ENCODE assay signal across 9 cellular contexts in genomic region chr1:39269349-39269748, GRCh38.
DNase-seq lines count a peak whose midpoint lies in the region; ATAC-seq and TF ChIP-seq lines count a peak whose summit lies in the region.
"Had no signal": no experiment of that assay in that cellular context is flagged by ENCODE, and none has a peak within 500 bp of the region (broad histone marks: within the 10 kb centered on the region; RNA-seq: fewer than 3 reads in every experiment).

No MANE protein-coding gene starts in this region.

- no peaks in the 10 kb centered on the region for H3K9me3 Mint-ChIP-seq in activated naive CD8-positive, alpha-beta T cell treated with anti-CD3 and anti-CD28 coated beads, Interleukin-2, amount 50 U/mL, for 24 hours

- H3K4me3 Mint-ChIP-seq in activated naive CD8-positive, alpha-beta T cell treated with anti-CD3 and anti-CD28 coated beads, Interleukin-2, amount 50 U/mL, for 24 hours = no peak overlapping the region

- H3K4me1 ChIP-seq in right atrium auricular region = peaks cover 0 to 54% of the 10 kb centered on the region in 2 donors
- peaks cover 53% of the 10 kb centered on the region for H3K4me1 ChIP-seq in mesodermal cell (ENCODE audit: control insufficient read depth, insufficient read depth, low read length, poor library complexity, severe bottlenecking)
- H3K4me1 ChIP-seq in uterus = peaks cover 0 to 20% of the 10 kb centered on the region in 2 donors

- no peak for TF ChIP-seq CTCF in right atrium auricular region (IDR thresholded peaks at IDR 0.05)
- no peak for TF ChIP-seq CTCF in uterus (IDR thresholded peaks at IDR 0.05)

- peaks cover 68% of the 10 kb centered on the region for H3K4me1 Mint-ChIP-seq in activated naive CD8-positive, alpha-beta T cell treated with anti-CD3 and anti-CD28 coated beads, Interleukin-2, amount 50 U/mL, for 24 hours

- no peaks in the 10 kb centered on the region for H3K36me3 ChIP-seq in right atrium auricular region
- peaks cover 38% of the 10 kb centered on the region for H3K36me3 ChIP-seq in mesodermal cell (ENCODE audit: control insufficient read depth, insufficient read depth, low read length)
- no peaks in the 10 kb centered on the region for H3K36me3 ChIP-seq in uterus

- intact Hi-C loops in Right ventricle myocardium inferior (cut with DNase I) = no loop called here
- intact Hi-C loops in uterus (cut with DNase I; ENCODE audit: low total_unique reads) = no loop called here

- no peak for DNase-seq in right atrium auricular region (ENCODE audit: low spot score)
- DNase-seq in Right ventricle myocardium inferior (ENCODE audit: missing footprints) = no peak
- no peak for DNase-seq in activated naive CD8-positive, alpha-beta T cell treated with anti-CD3 and anti-CD28 coated beads, Interleukin-2, amount 50 U/mL, for 24 hours
- no peak for DNase-seq in uterus
- no peak for DNase-seq in stimulated activated CD4-positive, alpha-beta T cell treated with anti-CD3 and anti-CD28 coated beads, Interleukin-15, amount 100 ng/mL, for 24 hours
- DNase-seq: left colon had no signal

- H3K9me3 ChIP-seq in right atrium auricular region (no peaks in the 10 kb centered on the region), mesodermal cell (ENCODE audit: control insufficient read depth, low read length) (no peaks in the 10 kb centered on the region), uterus (no peaks in the 10 kb centered on the region)

- WGBS in mesodermal cell (ENCODE audit: insufficient coverage in 2 of 2), 2 experiments = 70 to 100% methylated on average over 2 of the region's 2 CpGs

- H3K4me3 ChIP-seq in right atrium auricular region (no peak overlapping the region), mesodermal cell (ENCODE audit: extremely low read depth, insufficient read depth, low read length, poor library complexity, severe bottlenecking) (no peak overlapping the region), uterus (peak overlapping the region; percentile 12 to 22)

- no peaks in the 10 kb centered on the region for H3K27me3 ChIP-seq in right atrium auricular region
- H3K27me3 ChIP-seq in uterus = no peaks in the 10 kb centered on the region

- H3K27ac ChIP-seq in right atrium auricular region (peak overlapping the region; percentile 71 to 74), mesodermal cell (ENCODE audit: low read depth, low read length, severe bottlenecking) (peak overlapping the region; percentile 39), uterus (peak overlapping the region; percentile 90 to 96)

- no peak for TF ChIP-seq POLR2A in uterus (IDR thresholded peaks at IDR 0.05)

- ATAC-seq in Right ventricle myocardium inferior (no peak), HG02938 (IDR thresholded peaks at IDR 0.05; ENCODE audit: unreplicated experiment) (no peak), HG02973 (IDR thresholded peaks at IDR 0.05; ENCODE audit: unreplicated experiment) (no peak)
- ATAC-seq in activated naive CD8-positive, alpha-beta T cell treated with anti-CD3 and anti-CD28 coated beads, Interleukin-2, amount 50 U/mL, for 24 hours = no peak
- ATAC-seq: left colon had no signal

- peaks cover 17% of the 10 kb centered on the region for H3K36me3 Mint-ChIP-seq in activated naive CD8-positive, alpha-beta T cell treated with anti-CD3 and anti-CD28 coated beads, Interleukin-2, amount 50 U/mL, for 24 hours (ENCODE audit: low read depth)

- H3K27me3 Mint-ChIP-seq in activated naive CD8-positive, alpha-beta T cell treated with anti-CD3 and anti-CD28 coated beads, Interleukin-2, amount 50 U/mL, for 24 hours = no peaks in the 10 kb centered on the region

- H3K27ac Mint-ChIP-seq in activated naive CD8-positive, alpha-beta T cell treated with anti-CD3 and anti-CD28 coated beads, Interleukin-2, amount 50 U/mL, for 24 hours = peak overlapping the region; percentile 1

Comparison
In these comparisons a context has a peak if more than half of its experiments do, and no peak if none do; other contexts are left out.
1. H3K27ac ChIP-seq: peak in every context shown above with its lines; median percentile 93 in uterus; 72 in right atrium auricular region; 39 in mesodermal cell.
2. H3K4me3 ChIP-seq: peak in uterus (2 of 2); none in right atrium auricular region (0 of 2) and mesodermal cell (single experiment).